14 cellular contexts compared by ENCODE assay signal in genomic region chr20:51373713-51374481, GRCh38.
A peak's percentile ranks its signal among the peaks of the same experiment; 100 is the strongest.
DNase-seq lines count a peak whose midpoint lies in the region; ATAC-seq, FAIRE-seq and TF ChIP-seq lines count a peak whose summit lies in the region.
"Had no signal": no experiment of that assay in that cellular context is flagged by ENCODE, and none has a peak within 500 bp of the region (broad histone marks: within the 10 kb centered on the region; RNA-seq: fewer than 3 reads in every experiment).

No MANE protein-coding gene starts in this region.

- no peaks in the 10 kb centered on the region for H3K9me1 ChIP-seq in endothelial cell of umbilical vein (replicated peaks; ENCODE audit: control insufficient read depth, extremely low read depth, insufficient read depth, low read length)

- H3K4me3 ChIP-seq in endothelial cell of umbilical vein (replicated peaks in 1 of 3; ENCODE audit: insufficient read depth in 1 of 3, low read depth in 1 of 3, low read length in 3 of 3) (no peak overlapping the region), left lung (no peak overlapping the region)

- ATAC-seq in natural killer cell treated with Interleukin-12 subunit alpha and Interleukin-12 subunit beta and Interleukin-15 and Interleukin-18, amount 100 ng/mL, for 72 hours, result no peak
- ATAC-seq in natural killer cell (no peak), left lung (peak; percentile 70)
- ATAC-seq in stimulated activated effector memory CD8-positive, alpha-beta T cell treated with anti-CD3 and anti-CD28 coated beads, Interleukin-12 subunit alpha, Interleukin-12 subunit beta, amount 100 ng/mL, for 72 hours, result no peak
- ATAC-seq: T-cell had no signal

- no peak overlapping the region for H2AFZ ChIP-seq in endothelial cell of umbilical vein (ENCODE audit: low read depth, low read length)

- H3K27me3 ChIP-seq in endothelial cell of umbilical vein (ENCODE audit: control insufficient read depth in 2 of 2, insufficient read depth in 2 of 2, low read length in 2 of 2) (no peaks in the 10 kb centered on the region), left lung (no peaks in the 10 kb centered on the region)

- H3K4me3 Mint-ChIP-seq in natural killer cell treated with Interleukin-12 subunit alpha and Interleukin-12 subunit beta and Interleukin-15 and Interleukin-18, amount 100 ng/mL, for 72 hours, result no peak overlapping the region
- no peak overlapping the region for H3K4me3 Mint-ChIP-seq in natural killer cell
- no peak overlapping the region for H3K4me3 Mint-ChIP-seq in stimulated activated effector memory CD8-positive, alpha-beta T cell treated with anti-CD3 and anti-CD28 coated beads, Interleukin-12 subunit alpha, Interleukin-12 subunit beta, amount 100 ng/mL, for 72 hours
- H3K4me3 Mint-ChIP-seq: T-cell, type B pancreatic cell had no signal

- H3K4me1 ChIP-seq in endothelial cell of umbilical vein (ENCODE audit: control insufficient read depth, extremely low read depth, insufficient read depth, low read length) (peaks cover 24% of the 10 kb centered on the region), left lung (no peaks in the 10 kb centered on the region)

- H3K9me3 Mint-ChIP-seq in natural killer cell treated with Interleukin-12 subunit alpha and Interleukin-12 subunit beta and Interleukin-15 and Interleukin-18, amount 100 ng/mL, for 72 hours, result no peaks in the 10 kb centered on the region
- H3K9me3 Mint-ChIP-seq in natural killer cell, result no peaks in the 10 kb centered on the region
- no peaks in the 10 kb centered on the region for H3K9me3 Mint-ChIP-seq in stimulated activated effector memory CD8-positive, alpha-beta T cell treated with anti-CD3 and anti-CD28 coated beads, Interleukin-12 subunit alpha, Interleukin-12 subunit beta, amount 100 ng/mL, for 72 hours
- H3K9me3 Mint-ChIP-seq: T-cell, type B pancreatic cell had no signal

- peak overlapping the region; percentile 71 for H3K9ac ChIP-seq in endothelial cell of umbilical vein (replicated peaks; ENCODE audit: extremely low read depth, insufficient read depth, low read length)

- H3K4me2 ChIP-seq in endothelial cell of umbilical vein (ENCODE audit: insufficient read depth, low read length), result peak overlapping the region; percentile 37

- intact Hi-C loops in natural killer cell (cut with micrococcal nuclease), result no loop called here
- intact Hi-C loops in endothelial cell of umbilical vein (cut with micrococcal nuclease), result loop anchor here (1.0 to 10.0 kb wide), 11 partner anchors 9 to 777 kb away; no protein-coding TSS in a partner anchor
- intact Hi-C loops in left lung (cut with DNase I), result loop anchor here in 1 of 2 donors (10.0 kb wide), 1 partner anchor 251 kb away; no protein-coding TSS in a partner anchor

- H3K9me3 ChIP-seq in endothelial cell of umbilical vein (replicated peaks; ENCODE audit: control insufficient read depth, insufficient read depth, low read length), result no peaks in the 10 kb centered on the region
- H3K9me3 ChIP-seq in left lung, result no peaks in the 10 kb centered on the region

- peak overlapping the region; percentile 46 to 56 for H3K27ac Mint-ChIP-seq in natural killer cell treated with Interleukin-12 subunit alpha and Interleukin-12 subunit beta and Interleukin-15 and Interleukin-18, amount 100 ng/mL, for 72 hours
- no peak overlapping the region for H3K27ac Mint-ChIP-seq in natural killer cell
- H3K27ac Mint-ChIP-seq in stimulated activated effector memory CD8-positive, alpha-beta T cell treated with anti-CD3 and anti-CD28 coated beads, Interleukin-12 subunit alpha, Interleukin-12 subunit beta, amount 100 ng/mL, for 72 hours, result no peak overlapping the region
- H3K27ac Mint-ChIP-seq: type B pancreatic cell had no signal

- peak; percentile 56 for TF ChIP-seq POLR2A in endothelial cell of umbilical vein (IDR thresholded peaks at IDR 0.05; ENCODE audit: low read depth, low read length)

- H3K27ac ChIP-seq in endothelial cell of umbilical vein (ENCODE audit: insufficient read depth, low read depth, low read length) (peak overlapping the region; percentile 90), left lung (no peak overlapping the region)

- H3K36me3 Mint-ChIP-seq in natural killer cell treated with Interleukin-12 subunit alpha and Interleukin-12 subunit beta and Interleukin-15 and Interleukin-18, amount 100 ng/mL, for 72 hours, result no peaks in the 10 kb centered on the region
- no peaks in the 10 kb centered on the region for H3K36me3 Mint-ChIP-seq in natural killer cell
- no peaks in the 10 kb centered on the region for H3K36me3 Mint-ChIP-seq in stimulated activated effector memory CD8-positive, alpha-beta T cell treated with anti-CD3 and anti-CD28 coated beads, Interleukin-12 subunit alpha, Interleukin-12 subunit beta, amount 100 ng/mL, for 72 hours
- H3K36me3 Mint-ChIP-seq: type B pancreatic cell had no signal

- H3K36me3 ChIP-seq in endothelial cell of umbilical vein (ENCODE audit: control insufficient read depth in 2 of 2, extremely low read depth in 1 of 2, insufficient read depth in 2 of 2, low read length in 2 of 2) (no peaks in the 10 kb centered on the region), left lung (no peaks in the 10 kb centered on the region)

- CTCF ChIA-PET in endothelial cell of umbilical vein (lab: Charles Lee), result interaction anchor here (0.5 to 6.3 kb wide), 11 partner anchors 12 to 593 kb away, joined by 3 to 99 read pairs (median 6); no protein-coding TSS in a partner anchor

- peak; percentile 98 for FAIRE-seq in endothelial cell of umbilical vein (lab: Jason Lieb, UNC)
- FAIRE-seq: D721Med had no signal

- dilution Hi-C loops in endothelial cell of umbilical vein (cut with MboI; ENCODE audit: extremely low pct_ligation_motif_present, low sequenced_read_pairs), result no loop called here

- H3K27me3 Mint-ChIP-seq in natural killer cell treated with Interleukin-12 subunit alpha and Interleukin-12 subunit beta and Interleukin-15 and Interleukin-18, amount 100 ng/mL, for 72 hours, result no peaks in the 10 kb centered on the region
- H3K27me3 Mint-ChIP-seq in natural killer cell (ENCODE audit: low read depth in 2 of 2), result no peaks in the 10 kb centered on the region
- H3K27me3 Mint-ChIP-seq: T-cell had no signal

- no peaks in the 10 kb centered on the region for H4K20me1 ChIP-seq in endothelial cell of umbilical vein (replicated peaks; ENCODE audit: control insufficient read depth, extremely low read depth, insufficient read depth, low read length)

- POLR2A ChIA-PET in endothelial cell of umbilical vein (lab: Charles Lee), result no interaction called here

- no TSS peak for BruUV-seq in endothelial cell of umbilical vein (replicated peaks; lab: Mats Ljungman, UMichigan)

- no peak for TF ChIP-seq CTCF in natural killer cell (IDR thresholded peaks at IDR 0.05)
- no peak for TF ChIP-seq CTCF in endothelial cell of umbilical vein (IDR thresholded peaks at IDR 0.05; ENCODE audit: extremely low read depth in 1 of 2, insufficient read depth in 1 of 2, low read depth in 1 of 2, low read length in 2 of 2)
- no peak for TF ChIP-seq CTCF in left lung (IDR thresholded peaks at IDR 0.05)

- H3K79me2 ChIP-seq in endothelial cell of umbilical vein (ENCODE audit: control insufficient read depth, insufficient read depth, low read length), result no peaks in the 10 kb centered on the region

- DNase-seq in natural killer cell treated with Interleukin-12 subunit alpha and Interleukin-12 subunit beta and Interleukin-15 and Interleukin-18, amount 100 ng/mL, for 72 hours (ENCODE audit: low spot score), result no peak
- DNase-seq in natural killer cell (no peak), endothelial cell of umbilical vein (ENCODE audit: low read depth, low spot score) (peak; percentile 96), left lung (no peak), NCI-H524 (lab: John Stamatoyannopoulos, UW) (no peak), NCI-H1694 (lab: John Stamatoyannopoulos, UW) (no peak), NCI-H1105 (lab: John Stamatoyannopoulos, UW) (no peak)
- DNase-seq in stimulated activated effector memory CD8-positive, alpha-beta T cell treated with anti-CD3 and anti-CD28 coated beads, Interleukin-12 subunit alpha, Interleukin-12 subunit beta, amount 100 ng/mL, for 72 hours (ENCODE audit: low spot score in 2 of 2), result no peak
- DNase-seq: mammary epithelial cell, NCI-H2227 treated with DMSO at 0.1 percent for 48 hours, occipital lobe, T-cell had no signal

- peaks cover 26 to 44% of the 10 kb centered on the region in 2 donors for H3K4me1 Mint-ChIP-seq in natural killer cell treated with Interleukin-12 subunit alpha and Interleukin-12 subunit beta and Interleukin-15 and Interleukin-18, amount 100 ng/mL, for 72 hours (ENCODE audit: low read depth in 2 of 2)
- peaks cover 9 to 18% of the 10 kb centered on the region in 2 donors for H3K4me1 Mint-ChIP-seq in natural killer cell
- H3K4me1 Mint-ChIP-seq in stimulated activated effector memory CD8-positive, alpha-beta T cell treated with anti-CD3 and anti-CD28 coated beads, Interleukin-12 subunit alpha, Interleukin-12 subunit beta, amount 100 ng/mL, for 72 hours, result peaks cover 18% of the 10 kb centered on the region

TF ChIP-seq in endothelial cell of umbilical vein, 7 proteins besides CTCF, POLR2A, EP300 and RAD21:
- TF ChIP-seq POLR2AphosphoS5 (IDR thresholded peaks at IDR 0.05; ENCODE audit: insufficient read depth, low read depth, low read length) (peak; percentile 81), FOS (IDR thresholded peaks at IDR 0.05; ENCODE audit: borderline replicate concordance, insufficient read depth, low read length) (peak; percentile 44), MAX (IDR thresholded peaks at IDR 0.05; ENCODE audit: insufficient read depth, insufficient read length) (no peak), GATA2 (IDR thresholded peaks at IDR 0.05; ENCODE audit: insufficient read depth, insufficient read length, low read depth, low read length) (peak; percentile 93), MYC (IDR thresholded peaks at IDR 0.05; ENCODE audit: low read depth, low read length) (no peak), EZH2 (IDR thresholded peaks at IDR 0.05; ENCODE audit: borderline replicate concordance, low read depth, low read length, severe bottlenecking) (no peak), JUN (IDR thresholded peaks at IDR 0.05; ENCODE audit: borderline replicate concordance, insufficient read depth, insufficient read length, low read depth) (peak; percentile 62)

Comparison
In these comparisons a context has a peak if more than half of its experiments do, and no peak if none do; other contexts are left out.
1. H3K27ac Mint-ChIP-seq: peak in natural killer cell treated with Interleukin-12 subunit alpha and Interleukin-12 subunit beta and Interleukin-15 and Interleukin-18, amount 100 ng/mL, for 72 hours (2 of 2); none in natural killer cell (0 of 2) and stimulated activated effector memory CD8-positive, alpha-beta T cell treated with anti-CD3 and anti-CD28 coated beads, Interleukin-12 subunit alpha, Interleukin-12 subunit beta, amount 100 ng/mL, for 72 hours (single experiment).